Comparison of ENCODE assay signal across 8 cellular contexts in genomic region chr1:211577826-211578639, GRCh38. TPM values are rescaled to one million over a fixed set of nuclear protein-coding genes. Genes with fewer than 3 reads are reported as not detected.
A peak's percentile ranks its signal among the peaks of the same experiment; 100 is the strongest.
DNase-seq lines count a peak whose midpoint lies in the region; ATAC-seq lines count a peak whose summit lies in the region.

No MANE protein-coding gene starts in this region.

- H2BK5ac ChIP-seq in mesenchymal stem cell (ENCODE audit: low read depth, low read length, poor library complexity, severe bottlenecking): no peak overlapping the region

- H2BK12ac ChIP-seq in mesenchymal stem cell (ENCODE audit: low read length in 2 of 2): peak overlapping the region in 1 of 2 experiments; percentile 93

- H3K27ac Mint-ChIP-seq in activated CD8-positive, alpha-beta T cell treated with anti-CD3 and anti-CD28 coated beads, Interleukin-2, amount 10 ng/mL, durations not matched to agents 7 days and 5 days: peak overlapping the region; percentile 92

- H3K4me2 ChIP-seq in mesenchymal stem cell (ENCODE audit: low read length, poor library complexity, severe bottlenecking): peak overlapping the region; percentile 74

- H3K4ac ChIP-seq in mesenchymal stem cell (ENCODE audit: low read depth in 1 of 2, low read length in 2 of 2): peak overlapping the region; percentile 75 to 86

- no peak overlapping the region for H2AK5ac ChIP-seq in mesenchymal stem cell (ENCODE audit: low read length, severe bottlenecking)

- H2BK120ac ChIP-seq in mesenchymal stem cell (ENCODE audit: low read depth, low read length): peak overlapping the region; percentile 27

- H3K9me3 ChIP-seq in mesenchymal stem cell (ENCODE audit: control insufficient read depth, low read length): no peaks in the 10 kb centered on the region

- peaks cover 36% of the 10 kb centered on the region for H3K36me3 Mint-ChIP-seq in activated CD8-positive, alpha-beta T cell treated with anti-CD3 and anti-CD28 coated beads, Interleukin-2, amount 10 ng/mL, durations not matched to agents 7 days and 5 days (ENCODE audit: low read depth)

- DNase-seq in AML-193 (lab: John Stamatoyannopoulos, UW): peak; percentile 36 to 50
- DNase-seq in NCI-H526 (lab: John Stamatoyannopoulos, UW): peak; percentile 18 to 78
- DNase-seq in activated CD8-positive, alpha-beta T cell treated with anti-CD3 and anti-CD28 coated beads, Interleukin-2, amount 10 ng/mL, durations not matched to agents 7 days and 5 days: peak; percentile 81
- peak; percentile 63 for DNase-seq in effector CD8-positive, alpha-beta T cell (lab: John Stamatoyannopoulos, UW)
- peak; percentile 69 for DNase-seq in mesenchymal stem cell
- DNase-seq in stimulated activated CD8-positive, alpha-beta memory T cell treated with anti-CD3 and anti-CD28 coated beads, Interleukin-15, amount 100 ng/mL, for 1 hour (ENCODE audit: low read depth): peak; percentile 48

- H3K23ac ChIP-seq in mesenchymal stem cell (ENCODE audit: low read length in 2 of 2): peak overlapping the region in 1 of 2 experiments; percentile 9

- no peaks in the 10 kb centered on the region for H3K27me3 ChIP-seq in mesenchymal stem cell (ENCODE audit: control insufficient read depth in 1 of 2, insufficient read depth in 1 of 2, low read length in 2 of 2)

- ATAC-seq in GM18868 (IDR thresholded peaks at IDR 0.05; ENCODE audit: unreplicated experiment) (peak; percentile 37), HG03108 (IDR thresholded peaks at IDR 0.05; ENCODE audit: unreplicated experiment) (peak; percentile 33)
- peak; percentile 62 for ATAC-seq in activated CD8-positive, alpha-beta T cell treated with anti-CD3 and anti-CD28 coated beads, Interleukin-2, amount 10 ng/mL, durations not matched to agents 7 days and 5 days

- peak overlapping the region in 1 of 2 experiments; percentile 97 for H3K14ac ChIP-seq in mesenchymal stem cell (ENCODE audit: low read length in 2 of 2)

- H3K36me3 ChIP-seq in mesenchymal stem cell (ENCODE audit: control insufficient read depth in 1 of 2, insufficient read depth in 2 of 2, low read depth in 1 of 2, low read length in 2 of 2): peaks cover 3 to 31% of the 10 kb centered on the region in 2 experiments

- peak overlapping the region; percentile 88 for H4K8ac ChIP-seq in mesenchymal stem cell (ENCODE audit: low read length)

- H4K91ac ChIP-seq in mesenchymal stem cell (ENCODE audit: low read length): peak overlapping the region; percentile 78

- peak overlapping the region; percentile 97 for H3K4me3 Mint-ChIP-seq in activated CD8-positive, alpha-beta T cell treated with anti-CD3 and anti-CD28 coated beads, Interleukin-2, amount 10 ng/mL, durations not matched to agents 7 days and 5 days

- POLR2A ChIA-PET in activated CD8-positive, alpha-beta T cell treated with anti-CD3 and anti-CD28 coated beads, Interleukin-2, amount 10 ng/mL, durations not matched to agents 7 days and 5 days (lab: Charles Lee): interaction anchor here (0.7 to 1.2 kb wide), 3 partner anchors 28 to 63 kb away, joined by 3 to 4 read pairs (median 3); no protein-coding TSS in a partner anchor

- CTCF ChIA-PET in activated CD8-positive, alpha-beta T cell treated with anti-CD3 and anti-CD28 coated beads, Interleukin-2, amount 10 ng/mL, durations not matched to agents 7 days and 5 days (lab: Charles Lee): interaction anchor here (0.9 to 1.8 kb wide), 11 partner anchors 11 to 457 kb away, joined by 3 to 17 read pairs (median 5); partner anchors contain the start of genes DTL and INTS7

- peak overlapping the region; percentile 95 for H3K9ac ChIP-seq in mesenchymal stem cell (ENCODE audit: low read length)

- H3K4me1 ChIP-seq in mesenchymal stem cell (ENCODE audit: control insufficient read depth, insufficient read depth, low read depth, low read length): peaks cover 6% of the 10 kb centered on the region

- peak overlapping the region; percentile 65 for H2AFZ ChIP-seq in mesenchymal stem cell (ENCODE audit: low read depth, low read length)

- H3K27me3 Mint-ChIP-seq in activated CD8-positive, alpha-beta T cell treated with anti-CD3 and anti-CD28 coated beads, Interleukin-2, amount 10 ng/mL, durations not matched to agents 7 days and 5 days (ENCODE audit: low read depth): no peaks in the 10 kb centered on the region

- no peak overlapping the region for H3K27ac ChIP-seq in mesenchymal stem cell (ENCODE audit: low read length, poor library complexity, severe bottlenecking)

- under 1% methylated on average over 62 of the region's 75 CpGs for WGBS in mesenchymal stem cell

- peak overlapping the region; percentile 97 to 99 for H3K4me3 ChIP-seq in mesenchymal stem cell (ENCODE audit: insufficient read depth in 1 of 2, low read depth in 1 of 2, low read length in 2 of 2)

- peak overlapping the region; percentile 69 to 97 for H3K18ac ChIP-seq in mesenchymal stem cell (ENCODE audit: low read depth in 1 of 2, low read length in 2 of 2)

- H2BK15ac ChIP-seq in mesenchymal stem cell (ENCODE audit: low read depth, poor library complexity, severe bottlenecking): peak overlapping the region; percentile 44

- H3K79me1 ChIP-seq in mesenchymal stem cell (replicated peaks; ENCODE audit: low read length, poor library complexity, severe bottlenecking): peaks cover 5% of the 10 kb centered on the region

- H3K9me3 Mint-ChIP-seq in activated CD8-positive, alpha-beta T cell treated with anti-CD3 and anti-CD28 coated beads, Interleukin-2, amount 10 ng/mL, durations not matched to agents 7 days and 5 days (ENCODE audit: insufficient read depth): no peaks in the 10 kb centered on the region

- H3K4me1 Mint-ChIP-seq in activated CD8-positive, alpha-beta T cell treated with anti-CD3 and anti-CD28 coated beads, Interleukin-2, amount 10 ng/mL, durations not matched to agents 7 days and 5 days (ENCODE audit: low read depth): peaks cover 61% of the 10 kb centered on the region

RNA-seq across cellular contexts. Expression of gene SLC30A1, which starts 0.9 kb away (rescaled TPM):
- total RNA-seq in activated CD8-positive, alpha-beta T cell treated with anti-CD3 and anti-CD28 coated beads, Interleukin-2, amount 10 ng/mL, durations not matched to agents 7 days and 5 days: 10 to 100 TPM; 14.5 to 15.6 TPM
- 6.8 TPM for polyA plus RNA-seq in mesenchymal stem cell (2013, experiment 1 of 2)
- polyA plus RNA-seq in mesenchymal stem cell (2013, experiment 2 of 2): 7.1 TPM
